Comparison of ENCODE assay signal across 8 cellular contexts in the genomic region with DNA sequence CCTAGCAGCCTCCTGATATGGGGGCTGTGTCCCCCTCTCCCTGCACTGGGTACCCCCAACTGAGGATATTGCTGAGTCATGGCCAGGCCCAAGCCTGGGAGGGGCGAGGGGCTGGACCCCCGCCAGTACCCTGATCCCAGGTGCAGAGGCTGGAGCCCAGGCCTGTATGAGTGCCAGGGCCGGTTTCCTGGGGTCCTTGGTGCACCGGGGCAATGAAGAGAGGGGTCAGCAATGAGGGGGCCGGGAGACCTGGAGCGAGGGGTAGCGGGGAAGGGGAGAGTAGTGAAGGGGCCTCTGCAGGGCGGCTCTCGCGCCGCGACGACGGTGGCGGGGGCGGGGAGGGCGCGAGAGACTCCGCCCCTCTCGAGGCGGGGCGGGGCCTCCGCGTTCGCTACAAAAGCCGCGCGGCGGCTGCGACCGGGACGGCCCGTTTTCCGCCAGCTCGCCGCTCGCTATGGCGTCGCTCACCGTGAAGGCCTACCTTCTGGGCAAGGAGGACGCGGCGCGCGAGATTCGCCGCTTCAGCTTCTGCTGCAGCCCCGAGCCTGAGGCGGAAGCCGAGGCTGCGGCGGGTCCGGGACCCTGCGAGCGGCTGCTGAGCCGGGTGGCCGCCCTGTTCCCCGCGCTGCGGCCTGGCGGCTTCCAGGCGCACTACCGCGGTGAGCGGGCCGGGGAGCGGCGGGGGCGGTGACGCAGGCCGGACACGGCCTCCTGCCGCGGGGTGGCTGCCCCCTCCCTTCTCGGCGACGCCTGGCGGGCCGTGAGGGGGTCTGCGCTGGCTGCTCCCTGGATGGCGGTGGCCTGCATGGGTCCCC. TPM values are rescaled to one million over a fixed set of nuclear protein-coding genes. Genes with fewer than 3 reads are reported as not detected.
DNase-seq lines count a peak whose midpoint lies in the region; ATAC-seq and TF ChIP-seq lines count a peak whose summit lies in the region.

A gene (plus strand): TSS at position 423 of the 815 bp plus-strand sequence. CDS start 32 bp downstream, at position 455.

- TF ChIP-seq CTCF in DND-41 (IDR thresholded peaks at IDR 0.05; ENCODE audit: borderline replicate concordance, extremely low read depth, low read length, poor library complexity, severe bottlenecking) (no peak), gastroesophageal sphincter (IDR thresholded peaks at IDR 0.05) (peak in 2 of 4 experiments; percentile 22 to 43)

- H3K36me3 ChIP-seq in DND-41 (ENCODE audit: insufficient read depth, low read length) (peaks cover 30% of the 10 kb centered on the region), gastroesophageal sphincter (peaks cover 0 to 34% of the 10 kb centered on the region in 2 donors), neuronal stem cell (replicated peaks in 1 of 2; ENCODE audit: control insufficient read depth in 2 of 2, insufficient read depth in 2 of 2, low read length in 2 of 2) (peaks cover 24 to 39% of the 10 kb centered on the region in 2 donors)

- ATAC-seq in DND-41 (ENCODE audit: insufficient read depth, low read depth), result peak; percentile 78
- ATAC-seq in GM21447 (IDR thresholded peaks at IDR 0.05; ENCODE audit: unreplicated experiment), result peak; percentile 34
- ATAC-seq in gastroesophageal sphincter, result peak; percentile 70

- peak within 1 kb of the TSS; percentile 99 for H3K4ac ChIP-seq in neuronal stem cell (ENCODE audit: low read length)

- DNase-seq in DND-41 (peak; percentile 80), HuH-7.5 (ENCODE audit: low spot score) (peak; percentile 81), SK-MEL-5 (ENCODE audit: low read depth, low spot score) (peak; percentile 71), neuronal stem cell (ENCODE audit: low spot score) (peak; percentile 81), substantia nigra (lab: John Stamatoyannopoulos, UW) (peak in 48 of 49 donors; percentile 52 to 95 (median 84))
- DNase-seq in activated naive CD4-positive, alpha-beta T cell treated with anti-CD3 and anti-CD28 coated beads, Interleukin-2, amount 10 ng/mL, durations not matched to agents 7 days and 5 days, result peak; percentile 83

- no CpG with 5 or more reads among the region's 81 CpGs for WGBS in gastroesophageal sphincter (ENCODE audit: low coverage in 1 of 2), 2 donors
- WGBS in neuronal stem cell (ENCODE audit: extremely low coverage in 2 of 2, insufficient read length in 2 of 2, insufficient replicate concordance in 1 of 2), 2 donors, result no CpG with 5 or more reads among the region's 81 CpGs

- H3K4me1 ChIP-seq in DND-41 (ENCODE audit: insufficient read depth, low read length) (peaks cover 24% of the 10 kb centered on the region), gastroesophageal sphincter (peaks cover 5 to 84% (median 56%) of the 10 kb centered on the region in 3 donors), neuronal stem cell (ENCODE audit: control insufficient read depth in 2 of 2, insufficient read depth in 1 of 2, low read depth in 1 of 2, low read length in 2 of 2) (peaks cover 23 to 35% of the 10 kb centered on the region in 2 donors)

- H2AK5ac ChIP-seq in neuronal stem cell (ENCODE audit: low read depth, low read length), result peak within 1 kb of the TSS; percentile 100

- peak within 1 kb of the TSS; percentile 80 for H2AFZ ChIP-seq in DND-41 (ENCODE audit: low read depth, low read length)
- peak within 1 kb of the TSS; percentile 76 for H2AFZ ChIP-seq in neuronal stem cell (ENCODE audit: low read length)

- H4K91ac ChIP-seq in neuronal stem cell (ENCODE audit: low read depth, low read length, poor library complexity), result peak within 1 kb of the TSS; percentile 96

- H3K4me3 Mint-ChIP-seq in activated naive CD4-positive, alpha-beta T cell treated with anti-CD3 and anti-CD28 coated beads, Interleukin-2, amount 10 ng/mL, durations not matched to agents 7 days and 5 days, result peak within 1 kb of the TSS; percentile 91

- H3K27me3 ChIP-seq in DND-41 (ENCODE audit: insufficient read depth, low read length, poor library complexity), result no peaks in the 10 kb centered on the region
- no peaks in the 10 kb centered on the region for H3K27me3 ChIP-seq in gastroesophageal sphincter
- peaks cover 0 to 4% (median 0%) of the 10 kb centered on the region in 3 experiments for H3K27me3 ChIP-seq in neuronal stem cell (ENCODE audit: control insufficient read depth in 3 of 3, insufficient read depth in 3 of 3, low read depth in 1 of 3, low read length in 3 of 3)

- H3K27ac ChIP-seq in DND-41 (ENCODE audit: low read length) (peak within 1 kb of the TSS; percentile 76), gastroesophageal sphincter (peak within 1 kb of the TSS; percentile 97 to 100 (median 99)), neuronal stem cell (replicated peaks; ENCODE audit: low read length) (peak within 1 kb of the TSS; percentile 88), substantia nigra (ENCODE audit: low read depth, low read length, poor library complexity, severe bottlenecking) (peak within 1 kb of the TSS; percentile 100)

- peak within 1 kb of the TSS; percentile 97 for H4K8ac ChIP-seq in neuronal stem cell (ENCODE audit: low read depth, low read length)

- H3K9me3 ChIP-seq in DND-41 (ENCODE audit: insufficient read depth, low read length, severe bottlenecking) (no peaks in the 10 kb centered on the region), gastroesophageal sphincter (no peaks in the 10 kb centered on the region), neuronal stem cell (replicated peaks in 1 of 2; ENCODE audit: control insufficient read depth in 2 of 2, insufficient read depth in 1 of 2, low read depth in 1 of 2, low read length in 2 of 2) (peaks cover 0 to 2% of the 10 kb centered on the region in 2 donors)

- peak within 1 kb of the TSS; percentile 98 for H3K27ac Mint-ChIP-seq in activated naive CD4-positive, alpha-beta T cell treated with anti-CD3 and anti-CD28 coated beads, Interleukin-2, amount 10 ng/mL, durations not matched to agents 7 days and 5 days

- H3K9ac ChIP-seq in DND-41 (ENCODE audit: low read depth, low read length), result peak within 1 kb of the TSS; percentile 90
- peak within 1 kb of the TSS; percentile 99 for H3K9ac ChIP-seq in neuronal stem cell (ENCODE audit: low read depth, low read length, poor library complexity)

- CTCF ChIA-PET in activated naive CD4-positive, alpha-beta T cell treated with anti-CD3 and anti-CD28 coated beads, Interleukin-2, amount 10 ng/mL, durations not matched to agents 7 days and 5 days (lab: Charles Lee), result interaction anchor here (2.1 kb wide), 1 partner anchor 18 kb away, joined by 12 read pairs; no protein-coding TSS in a partner anchor

- H4K20me1 ChIP-seq in DND-41 (ENCODE audit: insufficient read depth, low read length), result peaks cover 11% of the 10 kb centered on the region

- peaks cover 53% of the 10 kb centered on the region for H3K4me1 Mint-ChIP-seq in activated naive CD4-positive, alpha-beta T cell treated with anti-CD3 and anti-CD28 coated beads, Interleukin-2, amount 10 ng/mL, durations not matched to agents 7 days and 5 days

- H3K4me3 ChIP-seq in DND-41 (ENCODE audit: low read depth in 1 of 2, low read length in 2 of 2) (peak within 1 kb of the TSS; percentile 80 to 86), gastroesophageal sphincter (peak within 1 kb of the TSS; percentile 74 to 81), neuronal stem cell (ENCODE audit: low read length in 2 of 2) (peak within 1 kb of the TSS; percentile 87 to 91)

- peak within 1 kb of the TSS; percentile 99 for H3K23ac ChIP-seq in neuronal stem cell (ENCODE audit: low read depth, low read length, poor library complexity)

- H3K14ac ChIP-seq in neuronal stem cell (ENCODE audit: low read length), result peak within 1 kb of the TSS; percentile 100

- in situ Hi-C loops in SK-MEL-5 (cut with HindIII; ENCODE audit: low pct_unique_long_range_greater_than_20kb, low sequenced_read_pairs), result no loop called here

- peak; percentile 99 for TF ChIP-seq POLR2A in gastroesophageal sphincter (IDR thresholded peaks at IDR 0.05)

- TF ChIP-seq EP300 in gastroesophageal sphincter (IDR thresholded peaks at IDR 0.05), result no peak

- H3K27me3 Mint-ChIP-seq in activated naive CD4-positive, alpha-beta T cell treated with anti-CD3 and anti-CD28 coated beads, Interleukin-2, amount 10 ng/mL, durations not matched to agents 7 days and 5 days, result peaks cover 17% of the 10 kb centered on the region

- peak within 1 kb of the TSS; percentile 97 for H2BK15ac ChIP-seq in neuronal stem cell (ENCODE audit: low read length)

- H3K79me1 ChIP-seq in neuronal stem cell (ENCODE audit: low read depth, low read length), result peaks cover 23% of the 10 kb centered on the region

- peak within 1 kb of the TSS; percentile 99 for H3K18ac ChIP-seq in neuronal stem cell (ENCODE audit: low read length)

- peaks cover 21% of the 10 kb centered on the region for H3K36me3 Mint-ChIP-seq in activated naive CD4-positive, alpha-beta T cell treated with anti-CD3 and anti-CD28 coated beads, Interleukin-2, amount 10 ng/mL, durations not matched to agents 7 days and 5 days

- no peaks in the 10 kb centered on the region for H3K9me3 Mint-ChIP-seq in activated naive CD4-positive, alpha-beta T cell treated with anti-CD3 and anti-CD28 coated beads, Interleukin-2, amount 10 ng/mL, durations not matched to agents 7 days and 5 days

- H3K4me2 ChIP-seq in DND-41 (ENCODE audit: insufficient read depth, low read length) (peak within 1 kb of the TSS; percentile 78), neuronal stem cell (ENCODE audit: insufficient read depth, low read length, poor library complexity, severe bottlenecking) (peak within 1 kb of the TSS; percentile 88)

- peak within 1 kb of the TSS; percentile 99 for H2BK12ac ChIP-seq in neuronal stem cell (ENCODE audit: low read length)

- H2BK5ac ChIP-seq in neuronal stem cell (ENCODE audit: low read length), result peak within 1 kb of the TSS; percentile 98

- H2BK120ac ChIP-seq in neuronal stem cell (ENCODE audit: low read depth, low read length), result peak within 1 kb of the TSS; percentile 99

- H3K79me2 ChIP-seq in DND-41 (ENCODE audit: insufficient read depth, low read length), result peaks cover 20% of the 10 kb centered on the region

RNA-seq across cellular contexts. Expression of the gene that starts here (rescaled TPM):
- 632 and 653 TPM in 2 replicates for total RNA-seq in SK-MEL-5 (2014; rRNA removed; shearing (Covaris generic))
- 451 and 504 TPM in 2 replicates for polyA plus RNA-seq in SK-MEL-5 (2015; cell fraction: cytosol; rRNA removed)
- polyA plus RNA-seq in SK-MEL-5 (2015; cell fraction: nucleus; rRNA removed), result 572 and 584 TPM in 2 replicates
- total RNA-seq in gastroesophageal sphincter, result 100 to 1,000 TPM; 305 to 485 (median 408) TPM
- polyA plus RNA-seq in neuronal stem cell (2013, experiment 1 of 2), result 52.6 TPM
- 53.4 TPM for polyA plus RNA-seq in neuronal stem cell (2013, experiment 2 of 2)

Comparison
In these comparisons a context has a peak if more than half of its experiments do, and no peak if none do; other contexts are left out.
1. Peak in every context shown above with its lines: DNase-seq, ATAC-seq, H3K4me3 ChIP-seq and H3K27ac ChIP-seq.